15 cellular contexts compared by ENCODE assay signal in the genomic region with DNA sequence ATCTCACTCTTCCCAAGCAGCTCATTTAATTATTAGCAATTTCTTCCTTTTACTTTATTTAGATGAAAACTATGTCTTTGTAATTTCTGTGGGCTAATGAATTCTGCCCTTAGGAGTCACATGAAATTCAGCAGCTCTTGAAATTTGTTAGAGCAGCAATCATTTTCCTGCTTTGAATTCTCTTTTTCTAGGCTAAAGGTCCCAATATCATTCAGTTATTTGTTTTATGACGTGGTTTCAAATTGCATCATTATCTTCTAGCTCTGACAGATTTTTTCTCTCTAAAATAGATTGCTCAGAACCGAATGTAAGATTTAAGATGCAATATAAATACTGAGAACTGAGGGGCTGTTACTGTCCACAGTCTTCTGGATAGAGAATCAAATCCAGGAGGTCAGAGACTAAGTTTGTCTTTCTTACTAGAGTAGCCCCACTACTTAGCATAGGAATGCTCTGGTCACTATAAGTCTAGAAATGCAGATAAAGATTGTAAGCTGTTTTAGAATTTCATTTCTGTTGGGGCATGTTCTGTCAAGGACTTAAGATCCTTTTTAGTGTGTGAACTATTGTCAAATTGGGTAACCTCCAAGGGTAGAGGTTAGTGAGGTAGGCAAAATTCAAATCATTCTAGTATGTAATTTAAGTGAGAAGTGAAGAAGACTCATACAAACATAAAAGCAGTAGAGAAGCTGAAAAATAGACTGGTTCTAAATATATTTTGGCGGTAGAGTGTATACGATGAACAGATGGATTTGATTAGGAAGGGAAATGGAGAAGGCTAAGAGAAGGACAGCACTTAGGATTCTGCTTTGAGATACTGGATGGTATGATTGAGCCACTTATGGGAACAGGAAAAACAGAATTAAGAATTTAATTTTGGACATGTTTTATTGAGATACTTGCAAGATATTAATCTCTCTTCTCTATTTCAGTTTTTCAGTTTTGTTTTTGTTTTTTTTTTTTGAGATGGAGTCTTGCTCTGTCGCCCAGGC. TPM values are rescaled to one million over a fixed set of nuclear protein-coding genes. Genes with fewer than 3 reads are reported as not detected.
A peak's percentile ranks its signal among the peaks of the same experiment; 100 is the strongest.
DNase-seq lines count a peak whose midpoint lies in the region; ATAC-seq and TF ChIP-seq lines count a peak whose summit lies in the region.
"Had no signal": no experiment of that assay in that cellular context is flagged by ENCODE, and none has a peak within 500 bp of the region (broad histone marks: within the 10 kb centered on the region; RNA-seq: fewer than 3 reads in every experiment).

No MANE protein-coding gene starts in this region.

- no peak overlapping the region for H4K91ac ChIP-seq in IMR-90 (ENCODE audit: insufficient read depth, low read depth, low read length)

- no peaks in the 10 kb centered on the region for H3K9me3 Mint-ChIP-seq in central memory CD8-positive, alpha-beta T cell
- H3K9me3 Mint-ChIP-seq in natural killer cell treated with Interleukin-12 subunit alpha and Interleukin-12 subunit beta and Interleukin-15 and Interleukin-18, amount 100 ng/mL, for 72 hours: no peaks in the 10 kb centered on the region
- H3K9me3 Mint-ChIP-seq: activated CD4-positive, alpha-beta memory T cell treated with anti-CD3 and anti-CD28 coated beads, Interleukin-2, amount 10 ng/mL, durations not matched to agents 7 days and 5 days had no signal

- H3K4me3 Mint-ChIP-seq in central memory CD8-positive, alpha-beta T cell: no peak overlapping the region
- H3K4me3 Mint-ChIP-seq in natural killer cell treated with Interleukin-12 subunit alpha and Interleukin-12 subunit beta and Interleukin-15 and Interleukin-18, amount 100 ng/mL, for 72 hours: peak overlapping the region; percentile 57
- H3K4me3 Mint-ChIP-seq: activated CD4-positive, alpha-beta memory T cell treated with anti-CD3 and anti-CD28 coated beads, Interleukin-2, amount 10 ng/mL, durations not matched to agents 7 days and 5 days had no signal

- intact Hi-C loops in IMR-90 (cut with micrococcal nuclease): loop anchor here (2.0 to 5.0 kb wide), 2 partner anchors 87 to 228 kb away; no protein-coding TSS in a partner anchor

- TF ChIP-seq CTCF in IMR-90 (conservative IDR thresholded peaks at IDR 0.05; ENCODE audit: low read depth, low read length) (no peak), gastroesophageal sphincter (IDR thresholded peaks at IDR 0.05) (no peak)

- H3K9me1 ChIP-seq in IMR-90 (ENCODE audit: insufficient read depth, low read length): peaks cover 4% of the 10 kb centered on the region; the same call in 1 of the 2 replicates

- no peak overlapping the region for H3K27ac ChIP-seq in IMR-90 (ENCODE audit: insufficient read depth, low read length)
- H3K27ac ChIP-seq in gastroesophageal sphincter: no peak overlapping the region
- H3K27ac ChIP-seq: right atrium auricular region, SJSA1 had no signal

- no peaks in the 10 kb centered on the region for H4K20me1 ChIP-seq in IMR-90 (ENCODE audit: insufficient read depth, low read length)

- no peak overlapping the region for H3K9ac ChIP-seq in IMR-90 (ENCODE audit: low read depth, low read length)

- no peak overlapping the region for H3K56ac ChIP-seq in IMR-90 (ENCODE audit: extremely low read depth, insufficient read depth, low read length)

- no peak overlapping the region for H3K4me3 ChIP-seq in IMR-90 (ENCODE audit: insufficient read depth, low read depth, low read length)
- H3K4me3 ChIP-seq in gastroesophageal sphincter: no peak overlapping the region
- H3K4me3 ChIP-seq: right atrium auricular region, SJSA1 had no signal

- no peaks in the 10 kb centered on the region for H3K9me3 ChIP-seq in IMR-90 (ENCODE audit: control insufficient read depth, insufficient read depth, low read length)
- H3K9me3 ChIP-seq in gastroesophageal sphincter: no peaks in the 10 kb centered on the region
- H3K9me3 ChIP-seq: right atrium auricular region, SJSA1 had no signal

- POLR2A ChIA-PET in IMR-90 (lab: Charles Lee; ENCODE audit: unreplicated experiment): interaction anchor here (0.7 kb wide), 1 partner anchor 38 kb away, joined by 3 read pairs; no protein-coding TSS in a partner anchor

- H2AK5ac ChIP-seq in IMR-90 (ENCODE audit: low read depth, low read length): no peak overlapping the region

- in situ Hi-C loops in Caki2 (cut with HindIII; ENCODE audit: low pct_unique_long_range_greater_than_20kb, low sequenced_read_pairs) (no loop called here), IMR-90 (cut with MboI; ENCODE audit: low sequenced_read_pairs) (no loop called here)

- H2AK9ac ChIP-seq in IMR-90 (replicated peaks; ENCODE audit: low read depth, low read length, poor library complexity): no peak overlapping the region

- H3K4me2 ChIP-seq in IMR-90 (ENCODE audit: low read depth, low read length): peak overlapping the region; percentile 51; the same call in 1 of the 2 replicates

- 0 out of 3 replicates have a peak overlapping the region, but pooled peaks have one; percentile 15 for H2BK15ac ChIP-seq in IMR-90 (ENCODE audit: low read depth, low read length)

- H3K4me1 Mint-ChIP-seq in central memory CD8-positive, alpha-beta T cell: peaks cover 72% of the 10 kb centered on the region
- peaks cover 25 to 59% of the 10 kb centered on the region in 2 donors for H3K4me1 Mint-ChIP-seq in natural killer cell treated with Interleukin-12 subunit alpha and Interleukin-12 subunit beta and Interleukin-15 and Interleukin-18, amount 100 ng/mL, for 72 hours (ENCODE audit: low read depth in 2 of 2)

- peak; percentile 28 for DNase-seq in Caki2 (ENCODE audit: low read depth)
- DNase-seq in IMR-90: peak; percentile 60
- no peak for DNase-seq in central memory CD8-positive, alpha-beta T cell (ENCODE audit: low spot score in 2 of 2)
- no peak for DNase-seq in natural killer cell treated with Interleukin-12 subunit alpha and Interleukin-12 subunit beta and Interleukin-15 and Interleukin-18, amount 100 ng/mL, for 72 hours (ENCODE audit: low spot score)
- no peak for DNase-seq in NAMALWA (ENCODE audit: low spot score)
- no peak for DNase-seq in NOMO-1 treated with dmso at 0.1 percent for 144 hours (lab: John Stamatoyannopoulos, UW; ENCODE audit: unreplicated experiment)
- DNase-seq: activated CD4-positive, alpha-beta memory T cell treated with anti-CD3 and anti-CD28 coated beads, Interleukin-2, amount 10 ng/mL, durations not matched to agents 7 days and 5 days; aorta; DMS153; KG1; mesendoderm had no signal

- no peak overlapping the region for H4K5ac ChIP-seq in IMR-90 (ENCODE audit: low read depth, low read length)

- dilution Hi-C loops in IMR-90 (cut with HindIII; ENCODE audit: low sequenced_read_pairs, unreplicated experiment): no loop called here

- no peaks in the 10 kb centered on the region for H3K79me1 ChIP-seq in IMR-90 (ENCODE audit: low read depth in 1 of 2, low read length in 2 of 2)

- H3K14ac ChIP-seq in IMR-90 (replicated peaks; ENCODE audit: low read depth, low read length): no peak overlapping the region

- no peaks in the 10 kb centered on the region for H3K27me3 Mint-ChIP-seq in central memory CD8-positive, alpha-beta T cell
- H3K27me3 Mint-ChIP-seq in natural killer cell treated with Interleukin-12 subunit alpha and Interleukin-12 subunit beta and Interleukin-15 and Interleukin-18, amount 100 ng/mL, for 72 hours: no peaks in the 10 kb centered on the region
- H3K27me3 Mint-ChIP-seq: activated CD4-positive, alpha-beta memory T cell treated with anti-CD3 and anti-CD28 coated beads, Interleukin-2, amount 10 ng/mL, durations not matched to agents 7 days and 5 days had no signal

- no peak for TF ChIP-seq EP300 in gastroesophageal sphincter (IDR thresholded peaks at IDR 0.05)

- H2BK5ac ChIP-seq in IMR-90 (ENCODE audit: low read depth, low read length, poor library complexity, severe bottlenecking): peak overlapping the region; percentile 21

- peak overlapping the region; percentile 68 for H3K18ac ChIP-seq in IMR-90 (ENCODE audit: low read depth, low read length)

- H3K36me3 Mint-ChIP-seq in central memory CD8-positive, alpha-beta T cell (ENCODE audit: insufficient read depth): peaks cover 6% of the 10 kb centered on the region
- H3K36me3 Mint-ChIP-seq in natural killer cell treated with Interleukin-12 subunit alpha and Interleukin-12 subunit beta and Interleukin-15 and Interleukin-18, amount 100 ng/mL, for 72 hours: no peaks in the 10 kb centered on the region

- CTCF ChIA-PET in IMR-90 (lab: Yijun Ruan, JAX): no interaction called here

- TF ChIP-seq RAD21 in IMR-90 (IDR thresholded peaks at IDR 0.05; ENCODE audit: low read length): no peak

- H3K27me3 ChIP-seq in IMR-90 (ENCODE audit: control insufficient read depth, insufficient read depth, low read length) (no peaks in the 10 kb centered on the region), gastroesophageal sphincter (no peaks in the 10 kb centered on the region)
- H3K27me3 ChIP-seq: right atrium auricular region, SJSA1 had no signal

- H2BK120ac ChIP-seq in IMR-90 (ENCODE audit: low read depth, low read length): no peak overlapping the region

- H3K4ac ChIP-seq in IMR-90 (ENCODE audit: low read depth, low read length): no peak overlapping the region

- peak overlapping the region; percentile 81 for H3K27ac Mint-ChIP-seq in central memory CD8-positive, alpha-beta T cell (ENCODE audit: low read depth)
- peak overlapping the region; percentile 38 to 58 for H3K27ac Mint-ChIP-seq in natural killer cell treated with Interleukin-12 subunit alpha and Interleukin-12 subunit beta and Interleukin-15 and Interleukin-18, amount 100 ng/mL, for 72 hours
- H3K27ac Mint-ChIP-seq: activated CD4-positive, alpha-beta memory T cell treated with anti-CD3 and anti-CD28 coated beads, Interleukin-2, amount 10 ng/mL, durations not matched to agents 7 days and 5 days had no signal

- H3K36me3 ChIP-seq in IMR-90 (ENCODE audit: control insufficient read depth, insufficient read depth, low read length) (no peaks in the 10 kb centered on the region), gastroesophageal sphincter (peaks cover 0 to 3% of the 10 kb centered on the region in 2 donors)
- H3K36me3 ChIP-seq: right atrium auricular region, SJSA1 had no signal

- H3K23ac ChIP-seq in IMR-90 (ENCODE audit: low read depth, low read length): no peak overlapping the region

- no CpG with 5 or more reads among the region's 5 CpGs for WGBS in IMR-90 (ENCODE audit: extremely low coverage in 2 of 2, insufficient read length in 1 of 2), 2 experiments
- WGBS in gastroesophageal sphincter (ENCODE audit: low coverage in 1 of 2), 2 donors: 72 to 81% methylated on average over 4 of the region's 5 CpGs

- TF ChIP-seq POLR2A in IMR-90 (IDR thresholded peaks at IDR 0.05; ENCODE audit: low read depth, low read length): no peak
- TF ChIP-seq POLR2A in gastroesophageal sphincter (IDR thresholded peaks at IDR 0.05): no peak

- peak overlapping the region; percentile 47; the same call in 1 of the 2 replicates for H2BK20ac ChIP-seq in IMR-90 (ENCODE audit: low read depth, low read length)

- no peak overlapping the region for H2AFZ ChIP-seq in IMR-90 (replicated peaks; ENCODE audit: low read length, poor library complexity)

- H4K8ac ChIP-seq in IMR-90 (ENCODE audit: low read depth in 2 of 2, low read length in 2 of 2): no peak overlapping the region

- ATAC-seq in IMR-90 (ENCODE audit: low read depth) (peak; percentile 21), GM19023 (IDR thresholded peaks at IDR 0.05; ENCODE audit: unreplicated experiment) (no peak), gastroesophageal sphincter (no peak)
- no peak for ATAC-seq in central memory CD8-positive, alpha-beta T cell (replicated peaks; ENCODE audit: extremely low read depth, poor library complexity, severe bottlenecking)
- peak in 1 of 2 donors; percentile 38 for ATAC-seq in natural killer cell treated with Interleukin-12 subunit alpha and Interleukin-12 subunit beta and Interleukin-15 and Interleukin-18, amount 100 ng/mL, for 72 hours

- no TSS peak for BruUV-seq in IMR-90 (replicated peaks; lab: Mats Ljungman, UMichigan)

- H3K4me1 ChIP-seq in IMR-90 (ENCODE audit: control insufficient read depth, insufficient read depth, low read length) (peaks cover 4% of the 10 kb centered on the region), gastroesophageal sphincter (peaks cover 0 to 4% (median 0%) of the 10 kb centered on the region in 3 donors)
- H3K4me1 ChIP-seq: right atrium auricular region had no signal

RNA-seq across cellular contexts. Expression of gene EPB41, which starts 59.8 kb away (rescaled TPM):
- 11.8 and 17.6 TPM in 2 replicates for total RNA-seq in Caki2 (2014; rRNA removed; shearing (Covaris generic); ENCODE audit: low replicate concordance)
- total RNA-seq in IMR-90 (2012; rRNA removed): 8.1 and 10.0 TPM in 2 replicates
- 3.1 and 4.6 TPM in 2 replicates for polyA plus RNA-seq in IMR-90 (2012; rRNA removed)
- 1.3 TPM in 2 replicates for polyA plus RNA-seq in IMR-90 (2012; cell fraction: cytosol; rRNA removed)
- 2.2 and 12.8 TPM in 2 replicates for polyA plus RNA-seq in IMR-90 (2012; cell fraction: nucleus; rRNA removed; ENCODE audit: low replicate concordance)
- 10 to 100 TPM; 50.7 to 60.5 TPM for total RNA-seq in natural killer cell treated with Interleukin-12 subunit alpha and Interleukin-12 subunit beta and Interleukin-15 and Interleukin-18, amount 100 ng/mL, for 72 hours
- total RNA-seq in gastroesophageal sphincter: 10 to 100 TPM; 16.7 to 30.8 (median 21.7) TPM

Comparison
In these comparisons a context has a peak if more than half of its experiments do, and no peak if none do; other contexts are left out.
1. DNase-seq: peak in Caki2 (single experiment) and IMR-90 (single experiment); none in central memory CD8-positive, alpha-beta T cell (0 of 2), natural killer cell treated with Interleukin-12 subunit alpha and Interleukin-12 subunit beta and Interleukin-15 and Interleukin-18, amount 100 ng/mL, for 72 hours (single experiment), NAMALWA (single experiment) and NOMO-1 treated with dmso at 0.1 percent for 144 hours (single experiment).